Comparison of ENCODE assay signal across 8 cellular contexts in genomic region chr7:74656421-74656910, GRCh38. TPM values are rescaled to one million over a fixed set of nuclear protein-coding genes. Genes with fewer than 3 reads are reported as not detected.
DNase-seq lines count a peak whose midpoint lies in the region; ATAC-seq and TF ChIP-seq lines count a peak whose summit lies in the region.

No MANE protein-coding gene starts in this region.

- WGBS in HUES64: 5% methylated on average over 13 of the region's 24 CpGs
- WGBS in trophoblast cell (ENCODE audit: extremely low coverage, insufficient coverage, insufficient read length): no CpG with 5 or more reads among the region's 24 CpGs
- under 1% methylated on average over 24 of the region's 24 CpGs for whole genome bisulfite sequencing in urinary bladder

- no peak for TF ChIP-seq CTCF in cardiac muscle cell (IDR thresholded peaks at IDR 0.05; ENCODE audit: low read depth, low read length)

- H3K9ac ChIP-seq in HUES64 (ENCODE audit: low read depth, low read length) (peak overlapping the region; percentile 97), trophoblast cell (ENCODE audit: low read length) (peak overlapping the region; percentile 58)

- H3K4ac ChIP-seq in trophoblast cell (ENCODE audit: low read depth, low read length): no peak overlapping the region

- peak overlapping the region; percentile 93 for H3K4me3 ChIP-seq in HUES64 (ENCODE audit: low read length)
- H3K4me3 ChIP-seq in cardiac muscle cell: peak overlapping the region; percentile 49
- H3K4me3 ChIP-seq in trophoblast cell (ENCODE audit: low read depth, low read length): peak overlapping the region; percentile 87
- peak overlapping the region; percentile 100 for H3K4me3 ChIP-seq in urinary bladder (ENCODE audit: low read depth, low read length)

- no peak overlapping the region for H2BK120ac ChIP-seq in trophoblast cell (ENCODE audit: insufficient read depth, low read length, poor library complexity)

- H3K4me1 ChIP-seq in HUES64 (ENCODE audit: insufficient read depth, low read length) (peaks cover 30% of the 10 kb centered on the region), cardiac muscle cell (ENCODE audit: low read depth) (peaks cover 31% of the 10 kb centered on the region), trophoblast cell (ENCODE audit: control insufficient read depth in 1 of 2, insufficient read depth in 2 of 2, low read length in 2 of 2) (peaks cover 19 to 20% of the 10 kb centered on the region in 2 experiments), urinary bladder (ENCODE audit: insufficient read depth) (peaks cover 4% of the 10 kb centered on the region)

- no peak overlapping the region for H3K18ac ChIP-seq in trophoblast cell (ENCODE audit: low read length)

- peak overlapping the region; percentile 98 for H4K8ac ChIP-seq in trophoblast cell (ENCODE audit: low read depth, low read length)

- no peak overlapping the region for H3K23ac ChIP-seq in trophoblast cell (ENCODE audit: low read length)

- no peaks in the 10 kb centered on the region for H3K27me3 ChIP-seq in HUES64 (ENCODE audit: insufficient read depth, low read length)
- no peaks in the 10 kb centered on the region for H3K27me3 ChIP-seq in cardiac muscle cell
- no peaks in the 10 kb centered on the region for H3K27me3 ChIP-seq in trophoblast cell (ENCODE audit: insufficient read depth, low read length)

- H2AK5ac ChIP-seq in trophoblast cell (ENCODE audit: low read length): no peak overlapping the region

- no peaks in the 10 kb centered on the region for H3K9me3 Mint-ChIP-seq in activated naive CD4-positive, alpha-beta T cell treated with anti-CD3 and anti-CD28 coated beads, Interleukin-2, amount 50 U/mL, for 72 hours

- ATAC-seq in activated naive CD4-positive, alpha-beta T cell treated with anti-CD3 and anti-CD28 coated beads, Interleukin-2, amount 50 U/mL, for 72 hours: peak in 1 of 2 donors; percentile 24

- peak in 12 of 14 donors; percentile 25 to 68 (median 52) for DNase-seq in C1 segment of cervical spinal cord (lab: John Stamatoyannopoulos, UW)
- peak; percentile 59 for DNase-seq in RPMI8226
- DNase-seq in activated naive CD4-positive, alpha-beta T cell treated with anti-CD3 and anti-CD28 coated beads, Interleukin-2, amount 50 U/mL, for 72 hours (ENCODE audit: low spot score in 2 of 2): peak; percentile 35 to 72
- peak; percentile 30 to 56 for DNase-seq in cardiac muscle cell (ENCODE audit: low read depth in 1 of 2, low spot score in 1 of 2)
- no peak for DNase-seq in trophoblast cell
- no peak for DNase-seq in GM19240 (ENCODE audit: insufficient read length, low spot score)

- H3K4me2 ChIP-seq in trophoblast cell (ENCODE audit: low read length): peak overlapping the region; percentile 97

- peaks cover 32% of the 10 kb centered on the region for H3K79me2 ChIP-seq in trophoblast cell (ENCODE audit: control insufficient read depth, insufficient read depth, low read length, poor library complexity)

- H4K91ac ChIP-seq in trophoblast cell (ENCODE audit: low read depth, low read length): peak overlapping the region; percentile 99

- peak overlapping the region; percentile 31 for H3K14ac ChIP-seq in trophoblast cell (ENCODE audit: low read length)

- H3K27ac Mint-ChIP-seq in activated naive CD4-positive, alpha-beta T cell treated with anti-CD3 and anti-CD28 coated beads, Interleukin-2, amount 50 U/mL, for 72 hours: peak overlapping the region; percentile 90 to 96

- peaks cover 28% of the 10 kb centered on the region for H3K79me1 ChIP-seq in trophoblast cell (ENCODE audit: low read length)

- H3K9me3 ChIP-seq in HUES64 (ENCODE audit: insufficient read depth, low read depth, low read length) (no peaks in the 10 kb centered on the region), cardiac muscle cell (ENCODE audit: low read depth) (no peaks in the 10 kb centered on the region), trophoblast cell (ENCODE audit: insufficient read depth, low read depth, low read length) (no peaks in the 10 kb centered on the region)

- H2BK5ac ChIP-seq in trophoblast cell (ENCODE audit: low read depth, low read length, poor library complexity): no peak overlapping the region

- H2BK12ac ChIP-seq in trophoblast cell (ENCODE audit: low read length): no peak overlapping the region

- peak overlapping the region; percentile 97 for H3K27ac ChIP-seq in HUES64 (ENCODE audit: low read depth, low read length)
- peak overlapping the region; percentile 96 for H3K27ac ChIP-seq in cardiac muscle cell
- H3K27ac ChIP-seq in trophoblast cell (ENCODE audit: low read depth, low read length): peak overlapping the region; percentile 88
- H3K27ac ChIP-seq in urinary bladder (ENCODE audit: low read depth): peak overlapping the region; percentile 85

- H2AFZ ChIP-seq in trophoblast cell (ENCODE audit: insufficient read depth, low read length, poor library complexity): no peak overlapping the region

- no peak overlapping the region for H4K12ac ChIP-seq in trophoblast cell (ENCODE audit: low read depth, low read length)

- H3K36me3 Mint-ChIP-seq in activated naive CD4-positive, alpha-beta T cell treated with anti-CD3 and anti-CD28 coated beads, Interleukin-2, amount 50 U/mL, for 72 hours: peaks cover 15 to 23% of the 10 kb centered on the region in 2 donors

- no peaks in the 10 kb centered on the region; the same call in 1 of the 2 replicates for H3K36me3 ChIP-seq in HUES64 (ENCODE audit: insufficient read depth, low read length)
- no peaks in the 10 kb centered on the region for H3K36me3 ChIP-seq in cardiac muscle cell
- H3K36me3 ChIP-seq in trophoblast cell (ENCODE audit: control insufficient read depth in 1 of 2, insufficient read depth in 2 of 2, low read length in 2 of 2): peaks cover 0 to 3% of the 10 kb centered on the region in 2 experiments
- no peaks in the 10 kb centered on the region for H3K36me3 ChIP-seq in urinary bladder (ENCODE audit: insufficient read depth)

RNA-seq across cellular contexts. Expression of gene GTF2I, which starts 1.1 kb away (rescaled TPM):
- polyA plus RNA-seq in HUES64 (2013, experiment 1 of 2): 196 TPM
- 179 TPM for polyA plus RNA-seq in HUES64 (2013, experiment 2 of 2)
- total RNA-seq in activated naive CD4-positive, alpha-beta T cell treated with anti-CD3 and anti-CD28 coated beads, Interleukin-2, amount 50 U/mL, for 72 hours: 100 to 1,000 TPM; 127 to 178 TPM
- 221 and 367 TPM in 2 replicates for total RNA-seq in cardiac muscle cell
- polyA plus RNA-seq in cardiac muscle cell: 189 and 203 TPM in 2 replicates
- 172 and 177 TPM in 2 replicates for polyA plus RNA-seq in trophoblast cell (2013)
- 283 TPM for total RNA-seq in urinary bladder
- 65.7 TPM for polyA plus RNA-seq in urinary bladder

Comparison
In these comparisons a context has a peak if more than half of its experiments do, and no peak if none do; other contexts are left out.
1. DNase-seq: peak in C1 segment of cervical spinal cord (12 of 14), RPMI8226 (single experiment), activated naive CD4-positive, alpha-beta T cell treated with anti-CD3 and anti-CD28 coated beads, Interleukin-2, amount 50 U/mL, for 72 hours (2 of 2) and cardiac muscle cell (2 of 2); none in trophoblast cell (0 of 2) and GM19240 (single experiment).
2. H3K4me3 ChIP-seq: peak in every context shown above with its lines; median percentile 100 in urinary bladder; 93 in HUES64; 87 in trophoblast cell; 49 in cardiac muscle cell.
3. Peak in every context shown above with its lines, with median percentiles within 50 percentile points of each other: H3K27ac ChIP-seq.